Comparison of ENCODE assay signal across 8 cellular contexts in genomic region chr6:169752074-169752623, GRCh38. TPM values are rescaled to one million over a fixed set of nuclear protein-coding genes. Genes with fewer than 3 reads are reported as not detected.
A peak's percentile ranks its signal among the peaks of the same experiment; 100 is the strongest.
DNase-seq lines count a peak whose midpoint lies in the region; ATAC-seq and TF ChIP-seq lines count a peak whose summit lies in the region.

No MANE protein-coding gene starts in this region.

- H3K36me3 Mint-ChIP-seq in activated B cell treated with CpG ODN at 0.5 μM for 24 hours (ENCODE audit: low read depth) = peaks cover 20% of the 10 kb centered on the region
- H3K36me3 Mint-ChIP-seq in glutamatergic neuron (ENCODE audit: unreplicated experiment) = peaks cover 3% of the 10 kb centered on the region

- DNase-seq in activated B cell treated with CpG ODN at 0.5 μM for 24 hours = no peak
- no peak for DNase-seq in glutamatergic neuron
- no peak for DNase-seq in omental fat pad (ENCODE audit: low spot score)
- no peak for DNase-seq in NCI-H2081 (lab: John Stamatoyannopoulos, UW)
- no peak for DNase-seq in DMS79 treated with DMSO at 0.1 percent for 48 hours (lab: John Stamatoyannopoulos, UW)

- peak overlapping the region; percentile 95 for H3K4me3 Mint-ChIP-seq in activated B cell treated with CpG ODN at 0.5 μM for 24 hours
- H3K4me3 Mint-ChIP-seq in glutamatergic neuron (ENCODE audit: unreplicated experiment) = peak overlapping the region; percentile 86

- no peaks in the 10 kb centered on the region for H3K27me3 Mint-ChIP-seq in activated B cell treated with CpG ODN at 0.5 μM for 24 hours
- peaks cover 2% of the 10 kb centered on the region for H3K27me3 Mint-ChIP-seq in glutamatergic neuron (ENCODE audit: unreplicated experiment)

- CTCF ChIA-PET in activated B cell treated with CpG ODN at 0.5 μM for 24 hours (lab: Charles Lee) = interaction anchor here (1.7 kb wide), 1 partner anchor 51 kb away, joined by 3 read pairs; no protein-coding TSS in a partner anchor

- no peaks in the 10 kb centered on the region for H3K36me3 ChIP-seq in ACC112 (ENCODE audit: insufficient read depth, low read length)

- peak overlapping the region; percentile 83 for H3K4me3 ChIP-seq in ACC112 (ENCODE audit: low read depth, low read length)
- peak overlapping the region; percentile 68 to 97 (median 79) for H3K4me3 ChIP-seq in skin epidermis

- H3K4me1 Mint-ChIP-seq in activated B cell treated with CpG ODN at 0.5 μM for 24 hours (peaks cover 30% of the 10 kb centered on the region), glutamatergic neuron (ENCODE audit: low read depth, unreplicated experiment) (no peaks in the 10 kb centered on the region)

- ATAC-seq in GM21723 (IDR thresholded peaks at IDR 0.05; ENCODE audit: unreplicated experiment) = peak; percentile 2
- no peak for ATAC-seq in activated B cell treated with CpG ODN at 0.5 μM for 24 hours (ENCODE audit: low read depth)
- no peak for ATAC-seq in omental fat pad (ENCODE audit: low FRiP score)

- POLR2A ChIA-PET in activated B cell treated with CpG ODN at 0.5 μM for 24 hours (lab: Charles Lee) = interaction anchor here (0.6 to 3.9 kb wide), 10 partner anchors 10 to 832 kb away, joined by 3 to 55 read pairs (median 8); partner anchors contain the start of genes C6orf120, PDCD2, PHF10 and PSMB1

- H3K79me2 ChIP-seq in ACC112 (ENCODE audit: control insufficient read depth, insufficient read depth, low read length, unreplicated experiment) = peaks cover 36% of the 10 kb centered on the region

- H3K27ac ChIP-seq in ACC112 (ENCODE audit: low read depth, low read length) (peak overlapping the region; percentile 81), skin epidermis (peak overlapping the region; percentile 87 to 99 (median 98))

- H3K9me3 Mint-ChIP-seq in activated B cell treated with CpG ODN at 0.5 μM for 24 hours (peaks cover 3% of the 10 kb centered on the region), glutamatergic neuron (ENCODE audit: unreplicated experiment) (peaks cover 2% of the 10 kb centered on the region)

- H2AFZ ChIP-seq in ACC112 (ENCODE audit: low read length, unreplicated experiment) = peak overlapping the region; percentile 66

- TF ChIP-seq CTCF in activated B cell treated with CpG ODN at 0.5 μM for 24 hours (IDR thresholded peaks at IDR 0.05) (no peak), glutamatergic neuron (IDR thresholded peaks at IDR 0.05; ENCODE audit: partially characterized antibody, unreplicated experiment) (no peak), omental fat pad (IDR thresholded peaks at IDR 0.05) (no peak)

- intact Hi-C loops in activated B cell treated with CpG ODN at 0.5 μM for 24 hours (cut with micrococcal nuclease) = loop anchor here (5.0 kb wide), 1 partner anchor 540 kb away; no protein-coding TSS in a partner anchor

- peak overlapping the region; percentile 79 for H3K27ac Mint-ChIP-seq in activated B cell treated with CpG ODN at 0.5 μM for 24 hours
- H3K27ac Mint-ChIP-seq in glutamatergic neuron (ENCODE audit: unreplicated experiment) = peak overlapping the region; percentile 69

- H3K27me3 ChIP-seq in ACC112 (ENCODE audit: insufficient read depth, low read length) = no peaks in the 10 kb centered on the region

- peaks cover 13% of the 10 kb centered on the region for H3K4me1 ChIP-seq in ACC112 (ENCODE audit: control insufficient read depth, insufficient read depth, low read length, unreplicated experiment)

RNA-seq across cellular contexts. Expression of gene ERMARD, which starts 0.7 kb away (rescaled TPM):
- 33.5 and 45.4 TPM in 2 replicates for total RNA-seq in activated B cell treated with CpG ODN at 0.5 μM for 24 hours
- total RNA-seq in glutamatergic neuron (ENCODE audit: unreplicated experiment) = 15.2 TPM
- total RNA-seq in omental fat pad = 10 to 100 TPM; 11.9 to 30.3 (median 20.2) TPM

RNA-seq across cellular contexts. Expression of gene DYNLT2, which starts 0.8 kb away (rescaled TPM):
- 3.7 and 4.4 TPM in 2 replicates for total RNA-seq in activated B cell treated with CpG ODN at 0.5 μM for 24 hours
- 1.7 TPM for total RNA-seq in glutamatergic neuron (ENCODE audit: unreplicated experiment)
- total RNA-seq in omental fat pad = 1 to 10 TPM in 3 of 4 donors, under 1 TPM in 1; 0.94 to 2.5 (median 2.1) TPM

RNA-seq across cellular contexts. Expression of gene PHF10, which starts 27.8 kb away (rescaled TPM):
- total RNA-seq in activated B cell treated with CpG ODN at 0.5 μM for 24 hours = 35.1 and 36.6 TPM in 2 replicates
- total RNA-seq in glutamatergic neuron (ENCODE audit: unreplicated experiment) = 21.2 TPM
- 10 to 100 TPM; 32.9 to 49.4 (median 43.7) TPM for total RNA-seq in omental fat pad

RNA-seq across cellular contexts. Expression of gene C6orf120, which starts 50.2 kb away (rescaled TPM):
- total RNA-seq in activated B cell treated with CpG ODN at 0.5 μM for 24 hours (21.7 and 24.8 TPM in 2 replicates), glutamatergic neuron (ENCODE audit: unreplicated experiment) (29.7 TPM), omental fat pad (10 to 100 TPM; 41.2 to 45.0 (median 43.0) TPM)

RNA-seq across cellular contexts. Expression of gene WDR27, which starts 50.3 kb away (rescaled TPM):
- 36.8 and 49.1 TPM in 2 replicates for total RNA-seq in activated B cell treated with CpG ODN at 0.5 μM for 24 hours
- total RNA-seq in glutamatergic neuron (ENCODE audit: unreplicated experiment) = 64.8 TPM
- total RNA-seq in omental fat pad = 10 to 100 TPM; 18.9 to 35.9 (median 21.7) TPM
